8 cellular contexts compared by ENCODE assay signal in genomic region chr19:6108721-6109633, GRCh38. TPM values are rescaled to one million over a fixed set of nuclear protein-coding genes. Genes with fewer than 3 reads are reported as not detected.
DNase-seq lines count a peak whose midpoint lies in the region; ATAC-seq and TF ChIP-seq lines count a peak whose summit lies in the region.

No MANE protein-coding gene starts in this region.

- TF ChIP-seq POLR2A in body of pancreas (IDR thresholded peaks at IDR 0.05), result peak in 2 of 3 donors; percentile 21 to 31

- peaks cover 0 to 7% of the 10 kb centered on the region in 2 donors for H3K27me3 ChIP-seq in body of pancreas
- H3K27me3 ChIP-seq in skeletal muscle tissue (ENCODE audit: control insufficient read depth in 3 of 3, insufficient read depth in 3 of 3, low read length in 3 of 3), result peaks cover 0 to 4% (median 0%) of the 10 kb centered on the region in 3 donors

- DNase-seq in activated gamma-delta T cell treated with Interleukin-2 at 50 U/mL for 16 hours, result peak; percentile 57
- no peak for DNase-seq in activated gamma-delta T cell (lab: John Stamatoyannopoulos, UW)
- DNase-seq in T-helper 1 cell, result peak in 4 of 5 donors; percentile 32 to 45 (median 38)
- peak; percentile 34 to 42 (median 40) for DNase-seq in body of pancreas
- DNase-seq in GM10266 (ENCODE audit: extremely low spot score), result no peak

- H3K4me1 ChIP-seq in body of pancreas (peaks cover 19% of the 10 kb centered on the region), skeletal muscle tissue (ENCODE audit: control insufficient read depth in 3 of 3, insufficient read depth in 3 of 3, low read length in 3 of 3) (peaks cover 16 to 24% (median 20%) of the 10 kb centered on the region in 3 donors)

- 1 to 2% methylated on average over 45 to 47 of the region's 47 CpGs for WGBS in body of pancreas, 2 donors

- intact Hi-C loops in body of pancreas (cut with DNase I), result no loop called here

- ATAC-seq in body of pancreas, result no peak
- ATAC-seq in GM18907 (IDR thresholded peaks at IDR 0.05; ENCODE audit: unreplicated experiment), result no peak

- TF ChIP-seq CTCF in body of pancreas (IDR thresholded peaks at IDR 0.05) (no peak), GM10266 (IDR thresholded peaks at IDR 0.05; ENCODE audit: control insufficient read depth, insufficient read depth, low read depth, missing control alignments) (no peak)

- H3K27ac ChIP-seq in body of pancreas, result peak overlapping the region in 3 of 4 donors; percentile 39 to 43 (median 40)
- peak overlapping the region; percentile 75 for H3K27ac ChIP-seq in skeletal muscle tissue (ENCODE audit: low read depth, low read length)

- H3K36me3 ChIP-seq in body of pancreas (replicated peaks in 1 of 2; ENCODE audit: insufficient read depth in 1 of 2, low read depth in 2 of 2), result no peaks in the 10 kb centered on the region
- no peaks in the 10 kb centered on the region for H3K36me3 ChIP-seq in skeletal muscle tissue (ENCODE audit: control insufficient read depth in 3 of 3, insufficient read depth in 3 of 3, low read length in 3 of 3)

- H3K4me3 ChIP-seq in body of pancreas (no peak overlapping the region), iPS-18c (ENCODE audit: insufficient read depth, low read depth, low read length) (peak overlapping the region; percentile 51), skeletal muscle tissue (ENCODE audit: low read length in 3 of 3) (peak overlapping the region; percentile 73 to 78 (median 75))

- no peaks in the 10 kb centered on the region for H3K9me3 ChIP-seq in body of pancreas
- no peaks in the 10 kb centered on the region for H3K9me3 ChIP-seq in iPS-18c (ENCODE audit: control insufficient read depth, insufficient read depth, low read length)
- H3K9me3 ChIP-seq in skeletal muscle tissue (ENCODE audit: control insufficient read depth in 3 of 3, low read length in 3 of 3), result no peaks in the 10 kb centered on the region

- H3K9ac ChIP-seq in skeletal muscle tissue (ENCODE audit: low read depth in 1 of 3, low read length in 3 of 3), result peak overlapping the region; percentile 75 to 87 (median 81)

RNA-seq across cellular contexts. Expression of gene RFX2, which starts 1.3 kb away (rescaled TPM):
- total RNA-seq in body of pancreas (10 to 100 TPM; 14.0 to 14.8 TPM), skeletal muscle tissue (5.2 TPM)

RNA-seq across cellular contexts. Expression of gene ACSBG2, which starts 26.5 kb away (rescaled TPM):
- total RNA-seq in body of pancreas, result not detected
- total RNA-seq in skeletal muscle tissue, result not detected

Comparison
In these comparisons a context has a peak if more than half of its experiments do, and no peak if none do; other contexts are left out.
1. DNase-seq: peak in activated gamma-delta T cell treated with Interleukin-2 at 50 U/mL for 16 hours (single experiment), T-helper 1 cell (4 of 5) and body of pancreas (4 of 4); none in activated gamma-delta T cell (single experiment) and GM10266 (single experiment).
2. H3K4me3 ChIP-seq: peak in iPS-18c (single experiment) and skeletal muscle tissue (3 of 3); none in body of pancreas (0 of 2).